11 cellular contexts compared by ENCODE assay signal in genomic region chr14:93044116-93044515, GRCh38.
A peak's percentile ranks its signal among the peaks of the same experiment; 100 is the strongest.
DNase-seq lines count a peak whose midpoint lies in the region; ATAC-seq, FAIRE-seq and TF ChIP-seq lines count a peak whose summit lies in the region.
"Had no signal": no experiment of that assay in that cellular context is flagged by ENCODE, and none has a peak within 500 bp of the region (broad histone marks: within the 10 kb centered on the region; RNA-seq: fewer than 3 reads in every experiment).

No MANE protein-coding gene starts in this region.

- no peaks in the 10 kb centered on the region for H3K27me3 Mint-ChIP-seq in activated T-cell treated with anti-CD3 and anti-CD28 coated beads, Interleukin-2, amount 50 U/mL, for 72 hours (ENCODE audit: low read depth)
- no peaks in the 10 kb centered on the region for H3K27me3 Mint-ChIP-seq in naive thymus-derived CD8-positive, alpha-beta T cell

- no peak overlapping the region for H3K4me3 ChIP-seq in dorsolateral prefrontal cortex

- no peak for DNase-seq in activated T-cell treated with anti-CD3 and anti-CD28 coated beads, Interleukin-2, amount 50 U/mL, for 72 hours
- DNase-seq in activated T-cell treated with anti-CD3 and anti-CD28 coated beads, Interleukin-2, amount 50 U/mL, for 1 hour, result no peak
- DNase-seq in dorsolateral prefrontal cortex, result no peak
- DNase-seq in naive thymus-derived CD8-positive, alpha-beta T cell, result no peak
- peak; percentile 37 for DNase-seq in urothelium cell line (ENCODE audit: low spot score)
- DNase-seq in head of caudate nucleus, result no peak
- no peak for DNase-seq in NCI-H510A treated with DMSO at 0.1 percent for 48 hours (lab: John Stamatoyannopoulos, UW)
- DNase-seq: DND-41, T-helper 9 cell had no signal

- H3K4me3 Mint-ChIP-seq in activated T-cell treated with anti-CD3 and anti-CD28 coated beads, Interleukin-2, amount 50 U/mL, for 72 hours, result no peak overlapping the region
- peak overlapping the region in 5 of 10 donors; percentile 7 to 55 (median 42) for H3K4me3 Mint-ChIP-seq in naive thymus-derived CD8-positive, alpha-beta T cell

- POLR2A ChIA-PET in naive thymus-derived CD8-positive, alpha-beta T cell (lab: Charles Lee), result interaction anchor here (0.6 to 0.9 kb wide), 3 partner anchors 16 to 82 kb away, joined by 3 to 4 read pairs (median 3); no protein-coding TSS in a partner anchor

- intact Hi-C loops in dorsolateral prefrontal cortex (cut with DNase I), result no loop called here
- intact Hi-C loops in head of caudate nucleus (cut with DNase I), result no loop called here

- FAIRE-seq in urothelium cell line (lab: Jason Lieb, UNC), result no peak
- FAIRE-seq: A204.1 had no signal

- no peaks in the 10 kb centered on the region for H3K9me3 Mint-ChIP-seq in activated T-cell treated with anti-CD3 and anti-CD28 coated beads, Interleukin-2, amount 50 U/mL, for 72 hours
- no peaks in the 10 kb centered on the region for H3K9me3 Mint-ChIP-seq in naive thymus-derived CD8-positive, alpha-beta T cell

- no peaks in the 10 kb centered on the region for H3K27me3 ChIP-seq in dorsolateral prefrontal cortex

- TF ChIP-seq CTCF in dorsolateral prefrontal cortex (IDR thresholded peaks at IDR 0.05 in 54 of 56, conservative IDR thresholded peaks at IDR 0.05 in 2 of 56; ENCODE audit: low read depth in 1 of 56, partially characterized antibody in 56 of 56), result no peak

- no peak for ATAC-seq in activated T-cell treated with anti-CD3 and anti-CD28 coated beads, Interleukin-2, amount 50 U/mL, for 72 hours (replicated peaks in 1 of 2)
- no peak for ATAC-seq in naive thymus-derived CD8-positive, alpha-beta T cell
- ATAC-seq in esophagus mucosa, result no peak

- H3K27ac ChIP-seq in dorsolateral prefrontal cortex, result peak overlapping the region in 47 of 59 donors; percentile 22 to 100 (median 68)

- peaks cover 32% of the 10 kb centered on the region for H3K4me1 Mint-ChIP-seq in activated T-cell treated with anti-CD3 and anti-CD28 coated beads, Interleukin-2, amount 50 U/mL, for 72 hours (ENCODE audit: low read depth)
- H3K4me1 Mint-ChIP-seq in naive thymus-derived CD8-positive, alpha-beta T cell, result peaks cover 42 to 83% (median 74%) of the 10 kb centered on the region in 4 donors

- peaks cover 0 to 1% of the 10 kb centered on the region in 2 donors for H3K36me3 Mint-ChIP-seq in activated T-cell treated with anti-CD3 and anti-CD28 coated beads, Interleukin-2, amount 50 U/mL, for 72 hours (ENCODE audit: insufficient read depth in 2 of 2)
- H3K36me3 Mint-ChIP-seq in naive thymus-derived CD8-positive, alpha-beta T cell, result peaks cover 0 to 3% (median under 1%) of the 10 kb centered on the region in 3 donors

- peak overlapping the region; percentile 49 for H3K27ac Mint-ChIP-seq in activated T-cell treated with anti-CD3 and anti-CD28 coated beads, Interleukin-2, amount 50 U/mL, for 72 hours
- H3K27ac Mint-ChIP-seq in naive thymus-derived CD8-positive, alpha-beta T cell, result peak overlapping the region in 7 of 10 donors; percentile 21 to 85 (median 56)
